Comparison of ENCODE assay signal across 23 cellular contexts in genomic region chr4:87342872-87343271, GRCh38. TPM values are rescaled to one million over a fixed set of nuclear protein-coding genes. Genes with fewer than 3 reads are reported as not detected.
"Had no signal": no experiment of that assay in that cellular context is flagged by ENCODE, and none has a peak within 500 bp of the region (broad histone marks: within the 10 kb centered on the region; RNA-seq: fewer than 3 reads in every experiment).

No MANE protein-coding gene starts in this region.

- ATAC-seq: activated CD4-positive, CD25-positive, alpha-beta regulatory T cell treated with anti-CD3 and anti-CD28 coated beads, Interleukin-2, amount 50 U/mL, for 24 hours; sciatic nerve; stimulated activated effector memory CD8-positive, alpha-beta T cell treated with anti-CD3 and anti-CD28 coated beads, Interleukin-12 subunit alpha, Interleukin-12 subunit beta, amount 100 ng/mL, for 72 hours; stimulated activated naive CD8-positive, alpha-beta T cell treated with anti-CD3 and anti-CD28 coated beads, Interleukin-15, amount 100 ng/mL, for 72 hours; T-helper 17 cell had no signal

- DNase-seq: activated CD4-positive, alpha-beta T cell treated with anti-CD3 and anti-CD28 coated beads for 48 hours; activated CD4-positive, alpha-beta T cell treated with anti-CD3 and anti-CD28 coated beads, Interleukin-2, amount 50 U/mL, for 48 hours; activated CD8-positive, alpha-beta memory T cell treated with anti-CD3 and anti-CD28 coated beads for 24 hours; activated effector memory CD4-positive, alpha-beta T cell treated with anti-CD3 and anti-CD28 coated beads, Interleukin-2, amount 50 U/mL, for 16 hours; activated naive CD4-positive, alpha-beta T cell treated with anti-CD3 and anti-CD28 coated beads for 36 hours; activated naive CD8-positive, alpha-beta T cell treated with anti-CD3 and anti-CD28 coated beads for 36 hours; dorsolateral prefrontal cortex; effector memory CD4-positive, alpha-beta T cell; left ventricle myocardium inferior; mesendoderm; retina; small intestine; stimulated activated CD4-positive, alpha-beta T cell treated with anti-CD3 and anti-CD28 coated beads, Interleukin-4, amount 100 ng/mL, for 24 hours; stimulated activated naive CD8-positive, alpha-beta T cell treated with anti-CD3 and anti-CD28 coated beads, Interleukin-15, amount 100 ng/mL, for 72 hours; T-helper 17 cell; T1000; WERI-Rb-1 had no signal

- H3K36me3 ChIP-seq: WERI-Rb-1 had no signal

- H3K4me3 ChIP-seq: dorsolateral prefrontal cortex, left ventricle myocardium inferior, lung had no signal

- H3K4me1 ChIP-seq: left ventricle myocardium inferior had no signal

- H3K27me3 ChIP-seq: dorsolateral prefrontal cortex had no signal

- H3K27ac ChIP-seq: dorsolateral prefrontal cortex, left ventricle myocardium inferior, WERI-Rb-1 had no signal

RNA-seq across cellular contexts. Expression of gene HSD17B13, which starts 20.2 kb away (rescaled TPM):
- total RNA-seq: activated naive CD8-positive, alpha-beta T cell treated with anti-CD3 and anti-CD28 coated beads for 36 hours; activated T-helper 1 cell treated with anti-CD3 and anti-CD28 coated beads, Interleukin-12 subunit alpha, Interleukin-12 subunit beta, Interleukin-2, Interleukin-4 antibody, amounts not matched to agents 30 ng/mL and 10 ng/mL and 1 ng/mL, durations not matched to agents 14 hours and 24 hours and 36 hours; epithelial cell of proximal tubule had no signal
